ENCODE assay signal across 13 cellular contexts in genomic region chr16:53773881-53774280, GRCh38.
DNase-seq lines count a peak whose midpoint lies in the region; ATAC-seq and TF ChIP-seq lines count a peak whose summit lies in the region.
"Had no signal": no experiment of that assay in that cellular context is flagged by ENCODE, and none has a peak within 500 bp of the region (broad histone marks: within the 10 kb centered on the region; RNA-seq: fewer than 3 reads in every experiment).

No MANE protein-coding gene starts in this region.

- no peaks in the 10 kb centered on the region for H3K79me2 ChIP-seq in OCI-LY1 (ENCODE audit: insufficient read depth, low read length)

- no peaks in the 10 kb centered on the region for H3F3A ChIP-seq in OCI-LY1 (ENCODE audit: insufficient read depth, low read length)

- no peak for TF ChIP-seq EP300 in transverse colon (IDR thresholded peaks at IDR 0.05; ENCODE audit: low read depth)

- ATAC-seq in Right ventricle myocardium superior (ENCODE audit: poor library complexity) = no peak

- H3K4me1 ChIP-seq in left ventricle myocardium inferior (peaks cover 86% of the 10 kb centered on the region), OCI-LY1 (ENCODE audit: insufficient read depth, low read length, severe bottlenecking) (peaks cover 47% of the 10 kb centered on the region), transverse colon (peaks cover 27 to 79% (median 56%) of the 10 kb centered on the region in 4 donors), endodermal cell (ENCODE audit: control insufficient read depth, insufficient read depth, low read length) (peaks cover 3% of the 10 kb centered on the region)

- TF ChIP-seq POLR2A in transverse colon (IDR thresholded peaks at IDR 0.05) = no peak

- in situ Hi-C loops in transverse colon (cut with MboI; ENCODE audit: low pct_ligation_motif_present in 1 of 4, low pct_unique_long_range_greater_than_20kb in 1 of 4, low sequenced_read_pairs in 3 of 4) (no loop called here), GM13977 (cut with MboI; ENCODE audit: low pct_unique_long_range_greater_than_20kb, low sequenced_read_pairs, unreplicated experiment) (no loop called here)

- no peak overlapping the region for H3K4me3 ChIP-seq in left ventricle myocardium inferior
- peak overlapping the region; percentile 8 for H3K4me3 ChIP-seq in OCI-LY1 (ENCODE audit: low read depth, low read length, poor library complexity, severe bottlenecking)
- no peak overlapping the region for H3K4me3 ChIP-seq in fibroblast of villous mesenchyme (ENCODE audit: low read depth, low read length)
- H3K4me3 ChIP-seq in transverse colon = no peak overlapping the region
- no peak overlapping the region for H3K4me3 ChIP-seq in endodermal cell (ENCODE audit: low read length)
- H3K4me3 ChIP-seq: dorsolateral prefrontal cortex, gastroesophageal sphincter, thoracic aorta had no signal

- H3K9ac ChIP-seq in OCI-LY1 (ENCODE audit: low read length) (no peak overlapping the region), endodermal cell (ENCODE audit: extremely low read depth, low read length, poor library complexity, severe bottlenecking) (no peak overlapping the region)

- intact Hi-C loops in left ventricle myocardium inferior (cut with micrococcal nuclease) = loop anchor here (10.0 kb wide), 1 partner anchor 1371 kb away; no protein-coding TSS in a partner anchor
- intact Hi-C loops in Right ventricle myocardium superior (cut with DNase I) = no loop called here
- intact Hi-C loops in transverse colon (cut with DNase I; ENCODE audit: low total_unique reads) = no loop called here

- H3K27me3 Mint-ChIP-seq in endodermal cell (ENCODE audit: insufficient read depth) = no peaks in the 10 kb centered on the region
- H3K27me3 Mint-ChIP-seq: activated CD4-positive, alpha-beta T cell treated with anti-CD3 and anti-CD28 coated beads, Interleukin-2, amount 10 ng/mL, durations not matched to agents 24 days and 14 days had no signal

- H3K27ac ChIP-seq in left ventricle myocardium inferior (replicated peaks) = peak overlapping the region; percentile 66
- peak overlapping the region; percentile 4 for H3K27ac ChIP-seq in OCI-LY1 (ENCODE audit: low read depth, low read length, poor library complexity, severe bottlenecking)
- H3K27ac ChIP-seq in transverse colon = peak overlapping the region; percentile 28 to 63 (median 39)
- no peak overlapping the region for H3K27ac ChIP-seq in endodermal cell (ENCODE audit: low read depth, low read length)
- H3K27ac ChIP-seq: thoracic aorta had no signal

- DNase-seq in left ventricle myocardium inferior = no peak
- no peak for DNase-seq in Right ventricle myocardium superior
- DNase-seq in fibroblast of villous mesenchyme (ENCODE audit: low read depth) = peak; percentile 77
- DNase-seq in transverse colon = no peak
- DNase-seq in endodermal cell = no peak
- DNase-seq in GM13977 (ENCODE audit: low spot score) = no peak
- DNase-seq in NCI-H1105 (lab: John Stamatoyannopoulos, UW) = no peak
- DNase-seq: GOT3 had no signal

- peak overlapping the region; percentile 32 for H3K4me2 ChIP-seq in OCI-LY1 (ENCODE audit: low read length)

- H2AFZ ChIP-seq in OCI-LY1 (ENCODE audit: low read length) = peak overlapping the region; percentile 1; the same call in 1 of the 2 replicates

- no peaks in the 10 kb centered on the region for H3K36me3 ChIP-seq in left ventricle myocardium inferior
- H3K36me3 ChIP-seq in OCI-LY1 (ENCODE audit: insufficient read depth, low read length) = no peaks in the 10 kb centered on the region
- no peaks in the 10 kb centered on the region for H3K36me3 ChIP-seq in transverse colon
- no peaks in the 10 kb centered on the region for H3K36me3 ChIP-seq in endodermal cell (ENCODE audit: control insufficient read depth, insufficient read depth, low read length)
- H3K36me3 ChIP-seq: gastroesophageal sphincter, thoracic aorta had no signal

- H3K9me2 ChIP-seq in OCI-LY1 (ENCODE audit: low read depth, low read length) = no peaks in the 10 kb centered on the region

- 48 to 59% methylated on average over 7 to 8 of the region's 8 CpGs for WGBS in transverse colon (ENCODE audit: low coverage in 1 of 2), 2 donors
- 94 to 100% methylated on average over 4 to 8 of the region's 8 CpGs for WGBS in endodermal cell (ENCODE audit: insufficient coverage in 1 of 2, insufficient read length in 1 of 2), 2 experiments

- H3K27me3 ChIP-seq in left ventricle myocardium inferior (ENCODE audit: low read depth) (no peaks in the 10 kb centered on the region), OCI-LY1 (ENCODE audit: insufficient read depth, low read length) (no peaks in the 10 kb centered on the region), transverse colon (no peaks in the 10 kb centered on the region), endodermal cell (ENCODE audit: control insufficient read depth, insufficient read depth, low read length, poor library complexity, severe bottlenecking) (no peaks in the 10 kb centered on the region)
- H3K27me3 ChIP-seq: dorsolateral prefrontal cortex, gastroesophageal sphincter had no signal

- no peak overlapping the region for H3K27ac Mint-ChIP-seq in endodermal cell
- H3K27ac Mint-ChIP-seq: activated CD4-positive, alpha-beta T cell treated with anti-CD3 and anti-CD28 coated beads, Interleukin-2, amount 10 ng/mL, durations not matched to agents 24 days and 14 days had no signal

- no peaks in the 10 kb centered on the region for H3K36me3 Mint-ChIP-seq in endodermal cell (ENCODE audit: low read depth)

- H3K4me1 Mint-ChIP-seq in endodermal cell = peaks cover 14% of the 10 kb centered on the region

- no peaks in the 10 kb centered on the region for H3K9me3 Mint-ChIP-seq in endodermal cell
- H3K9me3 Mint-ChIP-seq: activated CD4-positive, alpha-beta T cell treated with anti-CD3 and anti-CD28 coated beads, Interleukin-2, amount 10 ng/mL, durations not matched to agents 24 days and 14 days had no signal

- H4K20me1 ChIP-seq in OCI-LY1 (ENCODE audit: insufficient read depth, low read length) = no peaks in the 10 kb centered on the region

- H3K9me3 ChIP-seq in left ventricle myocardium inferior (replicated peaks) = no peaks in the 10 kb centered on the region
- no peaks in the 10 kb centered on the region for H3K9me3 ChIP-seq in OCI-LY1 (ENCODE audit: low read length)
- H3K9me3 ChIP-seq in transverse colon = no peaks in the 10 kb centered on the region
- no peaks in the 10 kb centered on the region for H3K9me3 ChIP-seq in endodermal cell (ENCODE audit: control insufficient read depth, low read length)
- H3K9me3 ChIP-seq: gastroesophageal sphincter, thoracic aorta had no signal

- TF ChIP-seq CTCF in left ventricle myocardium inferior (IDR thresholded peaks at IDR 0.05; ENCODE audit: borderline replicate concordance) (no peak), OCI-LY1 (IDR thresholded peaks at IDR 0.05; ENCODE audit: low read length) (no peak), fibroblast of villous mesenchyme (IDR thresholded peaks at IDR 0.05; ENCODE audit: insufficient read depth, low read depth, low read length) (no peak), transverse colon (IDR thresholded peaks at IDR 0.05) (no peak), endodermal cell (conservative IDR thresholded peaks at IDR 0.05) (no peak), GM13977 (IDR thresholded peaks at IDR 0.05; ENCODE audit: extremely low read depth, insufficient read depth, missing control alignments) (no peak)

- no peak overlapping the region for H3K4me3 Mint-ChIP-seq in endodermal cell
- H3K4me3 Mint-ChIP-seq: activated CD4-positive, alpha-beta T cell treated with anti-CD3 and anti-CD28 coated beads, Interleukin-2, amount 10 ng/mL, durations not matched to agents 24 days and 14 days had no signal
